Comparison of ENCODE assay signal across 1 cellular context in genomic region chr2:62195421-62196277, GRCh38.
TF ChIP-seq lines count a peak whose summit lies in the region.

TSS of gene B3GNT2 (plus strand) at chr2:62196115. CDS start at chr2:62222221, 26,106 bp downstream.

TF ChIP-seq in GM12878, 131 proteins besides CTCF, POLR2A, EP300 and RAD21 (continued from another document and continues in another):
- TF ChIP-seq TCF3 (IDR thresholded peaks at IDR 0.05; ENCODE audit: borderline replicate concordance, insufficient read depth, low read depth, low read length) (peak; percentile 59; the same call in 1 of the 2 replicates), E4F1 (IDR thresholded peaks at IDR 0.05; ENCODE audit: borderline replicate concordance, partially characterized antibody) (no peak), SREBF2 (IDR thresholded peaks at IDR 0.05; ENCODE audit: low read length) (no peak), SMC3 (IDR thresholded peaks at IDR 0.05; ENCODE audit: borderline replicate concordance, low read length) (no peak), E2F8 (IDR thresholded peaks at IDR 0.05; ENCODE audit: low read depth, partially characterized antibody) (no peak), STAT3 (IDR thresholded peaks at IDR 0.05; ENCODE audit: low read depth, low read length) (no peak), CEBPB (IDR thresholded peaks at IDR 0.05; ENCODE audit: borderline replicate concordance in 1 of 2, low read depth in 2 of 2, low read length in 2 of 2) (no peak), ZBTB40 (IDR thresholded peaks at IDR 0.05; ENCODE audit: borderline replicate concordance) (peak; percentile 21; the same call in 1 of the 2 replicates), POLR2AphosphoS2 (IDR thresholded peaks at IDR 0.05; ENCODE audit: low read depth, low read length) (peak; percentile 80; the same call in 1 of the 2 replicates), CBX3 (IDR thresholded peaks at IDR 0.05; ENCODE audit: borderline replicate concordance, low read depth) (no peak), PKNOX1 (IDR thresholded peaks at IDR 0.05) (no peak), LARP7 (IDR thresholded peaks at IDR 0.05) (peak; percentile 70), HDGF (IDR thresholded peaks at IDR 0.05) (no peak; the same call in 1 of the 2 replicates), MTA2 (IDR thresholded peaks at IDR 0.05; ENCODE audit: low read depth) (peak; percentile 66; the same call in 1 of the 2 replicates), ATF7 (IDR thresholded peaks at IDR 0.05; ENCODE audit: low read depth) (peak; percentile 32; the same call in 1 of the 2 replicates), RB1 (IDR thresholded peaks at IDR 0.05; ENCODE audit: borderline replicate concordance) (no peak), PAX8 (IDR thresholded peaks at IDR 0.05) (no peak), IKZF1 (conservative IDR thresholded peaks at IDR 0.05) (peak; percentile 28), IRF5 (IDR thresholded peaks at IDR 0.05; ENCODE audit: borderline replicate concordance) (no peak), SP1 (IDR thresholded peaks at IDR 0.05; ENCODE audit: low read depth, low read length) (no peak), IRF3 (IDR thresholded peaks at IDR 0.05) (no peak), SMAD1 (IDR thresholded peaks at IDR 0.05; ENCODE audit: low read depth, partially characterized antibody) (no peak), NBN (IDR thresholded peaks at IDR 0.05) (peak; percentile 53), CUX1 (IDR thresholded peaks at IDR 0.05; ENCODE audit: insufficient replicate concordance, low read depth, low read length) (no peak), TBL1XR1 (IDR thresholded peaks at IDR 0.05; ENCODE audit: low read depth, low read length) (no peak), USF2 (IDR thresholded peaks at IDR 0.05; ENCODE audit: borderline replicate concordance, low read depth, low read length) (no peak), IRF4 (IDR thresholded peaks at IDR 0.05; ENCODE audit: low read depth, low read length) (no peak), SMAD5 (IDR thresholded peaks at IDR 0.05; ENCODE audit: low read depth) (peak; percentile 57; the same call in 1 of the 2 replicates), MEF2B (IDR thresholded peaks at IDR 0.05; ENCODE audit: partially characterized antibody, poor library complexity, severe bottlenecking) (peak; percentile 47), BRCA1 (IDR thresholded peaks at IDR 0.05; ENCODE audit: low read depth, low read length) (no peak), TARDBP (IDR thresholded peaks at IDR 0.05; ENCODE audit: borderline replicate concordance) (no peak), CHD2 (IDR thresholded peaks at IDR 0.05; ENCODE audit: borderline replicate concordance, low read depth, low read length) (no peak), TCF12 (IDR thresholded peaks at IDR 0.05; ENCODE audit: low read depth, low read length) (no peak), BACH1 (IDR thresholded peaks at IDR 0.05; ENCODE audit: borderline replicate concordance) (peak; percentile 81), NKRF (conservative IDR thresholded peaks at IDR 0.05) (peak; percentile 47), NR2C1 (IDR thresholded peaks at IDR 0.05) (0 out of 2 replicates have a peak, but pooled peaks have one; percentile 9), FOS (IDR thresholded peaks at IDR 0.05; ENCODE audit: borderline replicate concordance, extremely low read depth, insufficient read length) (no peak)
